Comparison of ENCODE assay signal across 8 cellular contexts in genomic region chr10:102919237-102919959, GRCh38.
A peak's percentile ranks its signal among the peaks of the same experiment; 100 is the strongest.
DNase-seq lines count a peak whose midpoint lies in the region; ATAC-seq and TF ChIP-seq lines count a peak whose summit lies in the region.

No MANE protein-coding gene starts in this region.

- H3K27ac ChIP-seq in C4-2B (peak overlapping the region; percentile 81), KMS-11 (no peak overlapping the region)

- no peaks in the 10 kb centered on the region for H3K27me3 ChIP-seq in KMS-11 (ENCODE audit: insufficient read depth, low read depth)

- H3K79me2 ChIP-seq in KMS-11 (ENCODE audit: insufficient read depth, low read depth) = no peaks in the 10 kb centered on the region; the same call in 1 of the 2 replicates

- no peaks in the 10 kb centered on the region for H4K20me1 ChIP-seq in KMS-11 (ENCODE audit: insufficient read depth)

- ATAC-seq in GM21447 (IDR thresholded peaks at IDR 0.05; ENCODE audit: unreplicated experiment) = no peak

- DNase-seq in astrocyte of the hippocampus (ENCODE audit: low read depth, low spot score) (peak; percentile 45), islet precursor cell (peak; percentile 60), HuH-7.5 (ENCODE audit: low spot score) (no peak), NCI-H446 (lab: John Stamatoyannopoulos, UW) (no peak)
- DNase-seq in stimulated activated CD8-positive, alpha-beta memory T cell treated with anti-CD3 and anti-CD28 coated beads, Interleukin-4, amount 100 ng/mL, for 48 hours = peak; percentile 40

- no peaks in the 10 kb centered on the region for H3K36me3 ChIP-seq in KMS-11 (ENCODE audit: insufficient read depth)

- peak overlapping the region; percentile 71 for H3K4me2 ChIP-seq in KMS-11

- no peak overlapping the region; the same call in 1 of the 2 replicates for H3K9ac ChIP-seq in KMS-11

- no peak overlapping the region for H3K4me3 ChIP-seq in KMS-11 (IDR thresholded peaks at IDR 0.05; ENCODE audit: insufficient read depth, low read depth, low read length)

- no peak for TF ChIP-seq CTCF in C4-2B (conservative IDR thresholded peaks at IDR 0.05)
- no peak for TF ChIP-seq CTCF in KMS-11 (conservative IDR thresholded peaks at IDR 0.05; ENCODE audit: low read depth, low read length)

- peak overlapping the region; percentile 87; the same call in 1 of the 2 replicates for H2AFZ ChIP-seq in KMS-11 (ENCODE audit: low read depth)

- peaks cover 37% of the 10 kb centered on the region for H3K4me1 ChIP-seq in KMS-11 (ENCODE audit: low read depth, poor library complexity, severe bottlenecking)

Comparison
In these comparisons a context has a peak if more than half of its experiments do, and no peak if none do; other contexts are left out.
1. DNase-seq: peak in astrocyte of the hippocampus (single experiment), islet precursor cell (single experiment) and stimulated activated CD8-positive, alpha-beta memory T cell treated with anti-CD3 and anti-CD28 coated beads, Interleukin-4, amount 100 ng/mL, for 48 hours (single experiment); none in HuH-7.5 (single experiment) and NCI-H446 (0 of 2).